ENCODE assay signal across 1 cellular context in the genomic region with DNA sequence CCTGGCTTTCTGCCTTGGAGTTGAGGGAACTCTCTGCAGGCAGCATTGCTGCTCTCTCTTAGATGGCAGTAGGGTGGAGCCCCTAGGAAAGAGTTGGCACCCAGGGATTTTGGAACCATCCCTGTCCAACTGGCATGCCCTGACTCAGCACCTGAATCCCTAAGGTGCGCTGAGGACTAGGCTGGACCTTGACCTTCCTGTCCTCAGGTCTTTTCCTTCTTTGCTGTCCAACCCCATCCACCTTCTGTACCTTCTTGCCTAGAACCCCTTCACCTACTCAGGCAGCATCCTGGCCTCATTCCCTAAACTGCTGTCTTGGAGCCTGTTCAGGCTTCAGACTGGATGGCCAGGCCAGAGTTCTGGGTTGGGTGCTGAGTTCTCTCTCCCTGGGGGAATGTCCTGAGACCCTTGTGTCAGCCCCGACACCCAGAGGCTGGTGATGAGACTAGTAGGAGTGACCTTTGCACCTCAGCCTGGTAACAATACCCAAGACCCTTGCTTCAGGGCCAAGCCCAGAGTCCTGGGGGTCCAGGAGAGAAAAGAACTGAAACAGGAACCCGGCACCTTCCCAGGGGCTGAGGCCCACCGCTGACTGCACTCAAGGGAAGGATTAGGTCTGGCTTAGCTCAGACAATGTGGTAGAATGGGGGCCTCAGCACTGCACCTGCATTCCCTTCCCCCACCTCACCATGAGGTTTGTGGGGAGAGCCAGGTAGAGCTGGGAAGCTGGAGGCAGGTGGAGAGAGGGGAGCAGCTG.
TF ChIP-seq lines count a peak whose summit lies in the region.

No MANE protein-coding gene starts in this region.

TF ChIP-seq in GM12878, 131 proteins besides CTCF, POLR2A, EP300 and RAD21:
- TF ChIP-seq USF1 (IDR thresholded peaks at IDR 0.05; ENCODE audit: borderline replicate concordance, extremely low read length, insufficient read depth, low read depth, low read length) (no peak), NBN (IDR thresholded peaks at IDR 0.05) (no peak), CHD4 (IDR thresholded peaks at IDR 0.05) (no peak), SKIL (IDR thresholded peaks at IDR 0.05; ENCODE audit: low read depth, poor library complexity, severe bottlenecking) (no peak), ZZZ3 (IDR thresholded peaks at IDR 0.05; ENCODE audit: control insufficient read depth, insufficient read length, low read depth) (no peak), BHLHE40 (IDR thresholded peaks at IDR 0.05; ENCODE audit: borderline replicate concordance in 1 of 2, low read depth in 2 of 2, low read length in 1 of 2) (0 out of 4 replicates have a peak, but pooled peaks of 1 of the 2 experiments have one; percentile 6)
TF ChIP-seq in GM12878: peak in this region for 1.
